8 cellular contexts compared by ENCODE assay signal in the genomic region with DNA sequence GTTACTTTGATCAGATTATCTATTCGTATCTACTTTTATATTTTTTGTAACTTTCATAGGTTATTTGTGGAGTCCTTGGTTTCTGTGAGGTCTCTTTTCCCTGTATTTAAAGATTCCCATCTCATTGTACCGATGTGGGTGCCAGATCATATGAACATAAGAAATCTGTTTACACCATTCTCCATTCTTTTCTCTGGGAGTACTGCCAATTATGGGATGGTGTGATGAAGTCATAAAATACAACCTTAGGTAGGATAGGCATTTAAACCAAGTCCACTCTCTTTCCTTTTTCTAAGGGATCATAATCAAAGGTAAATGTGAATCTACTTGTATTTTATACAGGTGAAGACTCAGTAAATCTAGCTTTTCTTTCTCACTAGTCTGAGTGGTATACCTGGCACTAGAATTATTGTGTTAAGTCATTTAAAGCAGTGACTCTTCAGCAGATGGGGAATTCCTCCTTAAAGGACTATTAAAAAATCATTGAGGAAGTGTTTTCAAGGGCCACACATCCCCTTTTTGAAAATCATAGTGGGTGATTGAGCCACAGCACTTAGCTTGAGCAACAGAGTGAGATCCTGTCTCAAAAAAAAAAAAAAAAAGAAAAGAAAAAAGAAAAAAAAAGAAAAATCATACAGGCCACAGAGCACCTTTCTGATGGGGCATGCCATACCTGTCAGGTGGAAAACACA. TPM values are rescaled to one million over a fixed set of nuclear protein-coding genes. Genes with fewer than 3 reads are reported as not detected.
DNase-seq lines count a peak whose midpoint lies in the region; ATAC-seq and TF ChIP-seq lines count a peak whose summit lies in the region.

No MANE protein-coding gene starts in this region.

- peaks cover 64% of the 10 kb centered on the region for H3K36me3 Mint-ChIP-seq in activated naive CD8-positive, alpha-beta T cell treated with anti-CD3 and anti-CD28 coated beads, Interleukin-2, amount 50 U/mL, for 24 hours (ENCODE audit: low read depth)
- peaks cover 21 to 41% of the 10 kb centered on the region in 2 donors for H3K36me3 Mint-ChIP-seq in activated naive CD4-positive, alpha-beta T cell treated with anti-CD3 and anti-CD28 coated beads, Interleukin-2, amount 50 U/mL, for 72 hours

- peaks cover 0 to 24% (median 0%) of the 10 kb centered on the region in 3 donors for H3K4me1 ChIP-seq in esophagus squamous epithelium

- no peak for TF ChIP-seq CTCF in esophagus squamous epithelium (IDR thresholded peaks at IDR 0.05)

- no peaks in the 10 kb centered on the region for H3K9me3 ChIP-seq in esophagus squamous epithelium

- intact Hi-C loops in esophagus squamous epithelium (cut with DNase I) = no loop called here

- H3K27me3 Mint-ChIP-seq in activated naive CD8-positive, alpha-beta T cell treated with anti-CD3 and anti-CD28 coated beads, Interleukin-2, amount 50 U/mL, for 24 hours = no peaks in the 10 kb centered on the region

- H3K4me1 Mint-ChIP-seq in activated naive CD8-positive, alpha-beta T cell treated with anti-CD3 and anti-CD28 coated beads, Interleukin-2, amount 50 U/mL, for 24 hours = peaks cover 63% of the 10 kb centered on the region

- no peak overlapping the region for H3K4me3 Mint-ChIP-seq in activated naive CD8-positive, alpha-beta T cell treated with anti-CD3 and anti-CD28 coated beads, Interleukin-2, amount 50 U/mL, for 24 hours

- no peak for TF ChIP-seq POLR2A in esophagus squamous epithelium (IDR thresholded peaks at IDR 0.05)

- H3K27ac Mint-ChIP-seq in activated naive CD8-positive, alpha-beta T cell treated with anti-CD3 and anti-CD28 coated beads, Interleukin-2, amount 50 U/mL, for 24 hours = peak overlapping the region; percentile 0
- no peak overlapping the region for H3K27ac Mint-ChIP-seq in activated naive CD4-positive, alpha-beta T cell treated with anti-CD3 and anti-CD28 coated beads, Interleukin-2, amount 50 U/mL, for 72 hours

- no peak for TF ChIP-seq EP300 in Ishikawa (IDR thresholded peaks at IDR 0.05; ENCODE audit: borderline replicate concordance)

- ATAC-seq in activated naive CD8-positive, alpha-beta T cell treated with anti-CD3 and anti-CD28 coated beads, Interleukin-2, amount 50 U/mL, for 24 hours = no peak
- ATAC-seq in HG03135 (IDR thresholded peaks at IDR 0.05; ENCODE audit: unreplicated experiment) = no peak
- no peak for ATAC-seq in activated naive CD4-positive, alpha-beta T cell treated with anti-CD3 and anti-CD28 coated beads, Interleukin-2, amount 50 U/mL, for 72 hours

- no peak for TF ChIP-seq RAD21 in Ishikawa (IDR thresholded peaks at IDR 0.05; ENCODE audit: low read depth)

- no peak overlapping the region for H3K4me3 ChIP-seq in esophagus squamous epithelium

- 29 to 31% methylated on average over 2 of the region's 2 CpGs for WGBS in esophagus squamous epithelium, 2 donors

- H3K9me3 Mint-ChIP-seq in activated naive CD8-positive, alpha-beta T cell treated with anti-CD3 and anti-CD28 coated beads, Interleukin-2, amount 50 U/mL, for 24 hours = peaks cover 4% of the 10 kb centered on the region
- H3K9me3 Mint-ChIP-seq in activated naive CD4-positive, alpha-beta T cell treated with anti-CD3 and anti-CD28 coated beads, Interleukin-2, amount 50 U/mL, for 72 hours = peaks cover 0 to 12% of the 10 kb centered on the region in 2 donors

- peak overlapping the region in 2 of 4 donors; percentile 11 to 53 for H3K27ac ChIP-seq in esophagus squamous epithelium

- no peaks in the 10 kb centered on the region for H3K36me3 ChIP-seq in esophagus squamous epithelium

- DNase-seq in Daoy (ENCODE audit: low read depth) (peak; percentile 41), medulla oblongata (ENCODE audit: extremely low spot score) (peak; percentile 53), middle frontal gyrus (ENCODE audit: extremely low spot score, low spot score) (no peak), esophagus squamous epithelium (lab: John Stamatoyannopoulos, UW) (no peak)
- no peak for DNase-seq in activated naive CD8-positive, alpha-beta T cell treated with anti-CD3 and anti-CD28 coated beads, Interleukin-2, amount 50 U/mL, for 24 hours
- DNase-seq in activated naive CD4-positive, alpha-beta T cell treated with anti-CD3 and anti-CD28 coated beads, Interleukin-2, amount 50 U/mL, for 72 hours (ENCODE audit: low spot score in 2 of 2) = no peak

- H3K27me3 ChIP-seq in esophagus squamous epithelium = no peaks in the 10 kb centered on the region

TF ChIP-seq in Ishikawa, 13 proteins besides CTCF, POLR2A, EP300 and RAD21:
- TF ChIP-seq NFIC (IDR thresholded peaks at IDR 0.05) (0 out of 2 replicates have a peak, but pooled peaks have one; percentile 6), TEAD4 (IDR thresholded peaks at IDR 0.05) (no peak)

RNA-seq across cellular contexts. Expression of gene NFKBIZ, which starts 12.3 kb away (rescaled TPM):
- total RNA-seq in Daoy (2014; rRNA removed; shearing (Covaris generic)) = 23.2 and 65.5 TPM in 2 replicates
- total RNA-seq in esophagus squamous epithelium = 100 to 1,000 TPM in 1 of 4 donors, 10 to 100 TPM in 3; 19.2 to 108 (median 35.4) TPM
- 10 to 100 TPM; 57.3 to 62.6 TPM for total RNA-seq in activated naive CD4-positive, alpha-beta T cell treated with anti-CD3 and anti-CD28 coated beads, Interleukin-2, amount 50 U/mL, for 72 hours

RNA-seq across cellular contexts. Expression of gene NXPE3, which starts 58.0 kb away (rescaled TPM):
- 5.0 and 8.0 TPM in 2 replicates for total RNA-seq in Daoy (2014; rRNA removed; shearing (Covaris generic))
- 1 to 10 TPM; 1.1 to 6.5 (median 2.5) TPM for total RNA-seq in esophagus squamous epithelium
- 10 to 100 TPM; 17.3 to 21.4 TPM for total RNA-seq in activated naive CD4-positive, alpha-beta T cell treated with anti-CD3 and anti-CD28 coated beads, Interleukin-2, amount 50 U/mL, for 72 hours

Comparison
In these comparisons a context has a peak if more than half of its experiments do, and no peak if none do; other contexts are left out.
1. DNase-seq: peak in Daoy (single experiment) and medulla oblongata (single experiment); none in activated naive CD8-positive, alpha-beta T cell treated with anti-CD3 and anti-CD28 coated beads, Interleukin-2, amount 50 U/mL, for 24 hours (single experiment), middle frontal gyrus (single experiment), esophagus squamous epithelium (single experiment) and activated naive CD4-positive, alpha-beta T cell treated with anti-CD3 and anti-CD28 coated beads, Interleukin-2, amount 50 U/mL, for 72 hours (0 of 2).